36 cellular contexts compared by ENCODE assay signal in the genomic region with DNA sequence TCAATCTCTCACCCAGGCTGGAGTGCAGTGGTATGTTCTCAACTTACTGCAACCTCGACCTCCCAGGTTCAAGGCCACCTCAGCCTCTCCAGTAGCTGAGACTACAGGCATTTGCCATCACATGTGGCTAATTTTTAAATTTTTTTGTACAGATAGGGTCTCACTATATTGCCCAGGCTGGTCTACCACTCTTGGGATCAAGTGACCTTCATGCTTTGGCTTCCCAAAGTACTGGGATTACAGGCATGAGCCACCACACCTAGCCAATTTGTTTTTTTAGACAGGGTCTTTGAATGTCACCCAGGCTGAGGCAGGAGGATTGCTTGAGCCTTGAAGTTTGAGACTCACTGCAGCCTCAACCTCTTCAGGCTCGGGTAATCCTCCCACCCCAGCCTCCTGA. TPM values are rescaled to one million over a fixed set of nuclear protein-coding genes. Genes with fewer than 3 reads are reported as not detected.
"Had no signal": no experiment of that assay in that cellular context is flagged by ENCODE, and none has a peak within 500 bp of the region (broad histone marks: within the 10 kb centered on the region; RNA-seq: fewer than 3 reads in every experiment).

No MANE protein-coding gene starts in this region.

- H3K4me3 ChIP-seq: adrenal gland, ascending aorta, body of pancreas, breast epithelium, cardiac muscle cell had no signal

- DNase-seq: activated effector memory CD4-positive, alpha-beta T cell treated with anti-CD3 and anti-CD28 coated beads, Interleukin-2, amount 50 U/mL, for 16 hours; activated effector memory CD4-positive, alpha-beta T cell treated with Interleukin-2 at 50 U/mL for 16 hours; activated gamma-delta T cell; activated gamma-delta T cell treated with Interleukin-2 at 50 U/mL for 16 hours; activated naive CD4-positive, alpha-beta T cell; activated naive CD4-positive, alpha-beta T cell treated with anti-CD3 and anti-CD28 coated beads for 36 hours; activated naive CD4-positive, alpha-beta T cell treated with anti-CD3 and anti-CD28 coated beads, Interleukin-2, amount 10 ng/mL, durations not matched to agents 7 days and 5 days; activated naive CD4-positive, alpha-beta T cell treated with anti-CD3 and anti-CD28 coated beads, Interleukin-2, amount 50 U/mL, for 16 hours; activated naive CD4-positive, alpha-beta T cell treated with Interleukin-2 at 50 U/mL for 16 hours; activated naive CD8-positive, alpha-beta T cell treated with anti-CD3 and anti-CD28 coated beads for 36 hours; activated naive CD8-positive, alpha-beta T cell treated with anti-CD3 and anti-CD28 coated beads, Interleukin-2, amount 10 ng/mL, durations not matched to agents 7 days and 5 days; activated naive CD8-positive, alpha-beta T cell treated with anti-CD3 and anti-CD28 coated beads, Interleukin-2, amount 50 U/mL, for 24 hours; activated T-cell treated with anti-CD3 and anti-CD28 coated beads, Interleukin-2, amount 50 U/mL, for 24 hours; activated T-cell treated with anti-CD3 and anti-CD28 coated beads, Interleukin-2, amount 50 U/mL, for 4 hours; activated T-cell treated with anti-CD3 and anti-CD28 coated beads, Interleukin-2, amount 50 U/mL, for 48 hours; activated T-cell treated with anti-CD3 and anti-CD28 coated beads, Interleukin-2, amount 50 U/mL, for 72 hours; adrenal gland; amniotic stem cell; amygdala; anterior cingulate cortex; aorta; body of pancreas; brain microvascular endothelial cell; caudate nucleus; central memory CD4-positive, alpha-beta T cell; cerebellar nuclear complex had no signal

- H3K4me1 ChIP-seq: adrenal gland, ascending aorta, body of pancreas had no signal

- H3K9me3 ChIP-seq: ascending aorta, body of pancreas had no signal

- H3K27me3 ChIP-seq: adrenal gland, ascending aorta, body of pancreas, brain microvascular endothelial cell, breast epithelium, cardiac muscle cell had no signal

- H3K36me3 ChIP-seq: adrenal gland, ascending aorta, brain microvascular endothelial cell, breast epithelium, cardiac muscle cell had no signal

- FAIRE-seq: astrocyte, bronchial epithelial cell had no signal

- ATAC-seq: activated naive CD4-positive, alpha-beta T cell treated with anti-CD3 and anti-CD28 coated beads, Interleukin-2, amount 50 U/mL, for 72 hours; activated naive CD8-positive, alpha-beta T cell treated with anti-CD3 and anti-CD28 coated beads, Interleukin-2, amount 50 U/mL, for 24 hours; activated T-cell treated with anti-CD3 and anti-CD28 coated beads, Interleukin-2, amount 50 U/mL, for 4 hours; activated T-cell treated with anti-CD3 and anti-CD28 coated beads, Interleukin-2, amount 50 U/mL, for 72 hours; activated T-helper 17 cell treated with anti-CD3 and anti-CD28 coated beads, Interleukin-2, amount 50 U/mL, for 72 hours; body of pancreas had no signal

- H3K27ac ChIP-seq: adrenal gland, ascending aorta, body of pancreas, brain microvascular endothelial cell, breast epithelium, cardiac muscle cell had no signal

RNA-seq across cellular contexts. Expression of a gene that starts 19.0 kb away (rescaled TPM):
- total RNA-seq: activated naive CD4-positive, alpha-beta T cell treated with anti-CD3 and anti-CD28 coated beads for 36 hours; activated T-helper 1 cell treated with anti-CD3 and anti-CD28 coated beads, Interleukin-12 subunit alpha, Interleukin-12 subunit beta, Interleukin-2, Interleukin-4 antibody, amounts not matched to agents 30 ng/mL and 10 ng/mL and 1 ng/mL, durations not matched to agents 14 hours and 24 hours and 36 hours; activated T-helper 17 cell treated with anti-CD3 and anti-CD28 coated beads, Interleukin-2, amount 50 U/mL, for 72 hours; activated T-helper 2 cell treated with anti-CD3 and anti-CD28 coated beads, Interferon-gamma antibody, Interleukin-2, Interleukin-4, amounts not matched to agents 10 μg/mL and 5 μg/mL and 100 μg/mL, durations not matched to agents 14 hours and 24 hours and 36 hours; ascending aorta; bronchial epithelial cell; cerebellum had no signal
